1 cellular context compared by ENCODE assay signal in the genomic region with DNA sequence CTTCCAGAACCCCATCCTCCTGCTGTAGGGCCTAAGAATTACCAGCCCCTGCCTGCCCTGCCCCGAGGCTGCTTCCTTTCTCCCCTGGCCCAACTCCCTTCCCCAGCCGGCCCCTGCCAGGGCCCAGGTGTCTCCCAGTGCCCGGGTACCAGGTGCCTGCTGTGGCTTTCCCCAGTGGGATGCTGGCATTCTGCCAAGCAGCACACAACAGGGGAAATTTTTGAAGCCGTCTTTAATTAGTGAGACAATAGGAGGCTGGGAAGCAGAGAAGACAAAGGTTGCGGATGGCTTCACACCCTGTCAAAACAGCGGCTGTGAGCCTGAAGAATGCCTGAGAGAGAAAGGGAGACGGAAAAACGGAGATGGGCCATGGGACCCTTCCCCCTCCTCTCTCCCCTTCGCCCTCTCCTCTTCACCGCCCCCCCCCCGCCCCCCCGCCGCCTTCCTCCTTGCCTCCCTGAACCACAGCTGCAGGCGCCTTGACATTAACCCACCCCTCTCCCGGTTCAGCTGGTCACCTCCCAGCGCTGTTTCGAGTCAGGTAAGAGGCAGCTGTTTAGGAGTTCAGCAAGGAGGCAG.
TF ChIP-seq lines count a peak whose summit lies in the region.

No MANE protein-coding gene starts in this region.

TF ChIP-seq in GM23338, 12 proteins besides CTCF, POLR2A, EP300 and RAD21 (continued from another document):
- TF ChIP-seq ZNF462 (CRISPR knock-in tag; IDR thresholded peaks at IDR 0.05): no peak
